ENCODE assay signal across 17 cellular contexts in the genomic region with DNA sequence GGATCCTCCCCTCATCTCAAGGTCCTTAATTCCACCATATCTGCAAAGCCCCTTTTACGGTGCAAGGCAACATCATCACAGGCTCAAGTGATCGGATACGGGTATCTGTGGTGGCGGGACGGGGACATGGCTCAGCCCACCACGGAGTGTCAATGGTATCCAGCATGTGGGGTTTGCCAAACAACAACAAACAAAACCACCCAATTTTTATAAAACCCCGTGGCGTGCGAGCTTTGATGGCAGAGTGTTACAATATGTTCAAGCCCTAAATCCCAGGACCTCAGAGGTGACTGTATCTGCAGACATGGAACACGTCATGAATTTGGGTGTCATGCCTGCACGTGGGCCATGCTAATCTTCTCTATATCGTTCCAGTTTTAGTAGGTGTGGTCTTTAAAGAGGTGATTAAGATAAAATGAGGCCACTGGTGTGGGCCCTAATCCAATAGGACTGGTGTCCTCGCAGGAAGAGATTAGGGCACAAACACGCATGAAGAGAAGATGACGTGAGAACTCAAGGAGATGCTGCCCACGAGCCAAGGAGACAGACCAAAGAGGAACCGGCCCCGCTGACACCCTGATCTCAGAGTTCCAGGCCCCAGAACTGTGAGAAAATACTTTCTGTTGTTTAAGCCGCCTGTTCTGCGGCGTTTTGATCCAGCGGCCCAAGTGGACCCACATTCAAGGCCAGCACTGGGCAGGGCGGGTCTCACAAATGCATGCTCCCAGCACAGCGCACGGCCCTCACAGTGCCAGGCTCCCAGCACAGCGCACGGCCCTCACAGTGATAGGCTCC. TPM values are rescaled to one million over a fixed set of nuclear protein-coding genes. Genes with fewer than 3 reads are reported as not detected.
DNase-seq lines count a peak whose midpoint lies in the region; ATAC-seq and TF ChIP-seq lines count a peak whose summit lies in the region.
"Had no signal": no experiment of that assay in that cellular context is flagged by ENCODE, and none has a peak within 500 bp of the region (broad histone marks: within the 10 kb centered on the region; RNA-seq: fewer than 3 reads in every experiment).

No MANE protein-coding gene starts in this region.

- WGBS in esophagus muscularis mucosa = 96% methylated on average over 27 of the region's 27 CpGs

- H3K9me3 Mint-ChIP-seq in CD4-positive, CD25-positive, alpha-beta regulatory T cell = peaks cover 0 to 1% (median 0%) of the 10 kb centered on the region in 7 donors
- no peaks in the 10 kb centered on the region for H3K9me3 Mint-ChIP-seq in CD8-positive, alpha-beta T cell
- no peaks in the 10 kb centered on the region for H3K9me3 Mint-ChIP-seq in activated CD4-positive, alpha-beta memory T cell treated with anti-CD3 and anti-CD28 coated beads, Interleukin-2, amount 10 ng/mL, durations not matched to agents 7 days and 5 days
- H3K9me3 Mint-ChIP-seq in endothelial cell (ENCODE audit: unreplicated experiment) = no peaks in the 10 kb centered on the region
- H3K9me3 Mint-ChIP-seq: type B pancreatic cell had no signal

- no peak overlapping the region for H3K27ac ChIP-seq in CD4-positive, CD25-positive, alpha-beta regulatory T cell (ENCODE audit: insufficient read depth, low read length, poor library complexity, severe bottlenecking)
- H3K27ac ChIP-seq in CD8-positive, alpha-beta T cell (ENCODE audit: low read depth, low read length) = peak overlapping the region; percentile 16
- H3K27ac ChIP-seq in esophagus muscularis mucosa (replicated peaks in 1 of 4) (no peak overlapping the region), SJCRH30 (no peak overlapping the region)
- H3K27ac ChIP-seq: heart right ventricle, KMS-11, PC-9, prostate gland, SJSA1 had no signal

- POLR2A ChIA-PET in CD8-positive, alpha-beta T cell (lab: Charles Lee) = interaction anchor here (1.8 to 2.2 kb wide), 2 partner anchors 11 to 38 kb away, joined by 11 to 18 read pairs; no protein-coding TSS in a partner anchor
- POLR2A ChIA-PET in activated CD4-positive, alpha-beta memory T cell treated with anti-CD3 and anti-CD28 coated beads, Interleukin-2, amount 10 ng/mL, durations not matched to agents 7 days and 5 days (lab: Charles Lee) = interaction anchor here (1.1 to 2.4 kb wide), 3 partner anchors 51 to 74 kb away, joined by 3 to 15 read pairs (median 7); a partner anchor contains a TSS

- no peaks in the 10 kb centered on the region for H3K27me3 Mint-ChIP-seq in CD4-positive, CD25-positive, alpha-beta regulatory T cell
- no peaks in the 10 kb centered on the region for H3K27me3 Mint-ChIP-seq in CD8-positive, alpha-beta T cell (ENCODE audit: low read depth)
- H3K27me3 Mint-ChIP-seq in activated CD4-positive, alpha-beta memory T cell treated with anti-CD3 and anti-CD28 coated beads, Interleukin-2, amount 10 ng/mL, durations not matched to agents 7 days and 5 days = no peaks in the 10 kb centered on the region
- peaks cover 20% of the 10 kb centered on the region for H3K27me3 Mint-ChIP-seq in endothelial cell (ENCODE audit: unreplicated experiment)
- H3K27me3 Mint-ChIP-seq: type B pancreatic cell had no signal

- peak overlapping the region in 2 of 4 donors; percentile 74 to 77 for H3K4me3 Mint-ChIP-seq in CD4-positive, CD25-positive, alpha-beta regulatory T cell
- H3K4me3 Mint-ChIP-seq in CD8-positive, alpha-beta T cell = peak overlapping the region; percentile 82
- H3K4me3 Mint-ChIP-seq in activated CD4-positive, alpha-beta memory T cell treated with anti-CD3 and anti-CD28 coated beads, Interleukin-2, amount 10 ng/mL, durations not matched to agents 7 days and 5 days = peak overlapping the region; percentile 47
- H3K4me3 Mint-ChIP-seq in endothelial cell (ENCODE audit: unreplicated experiment) = peak overlapping the region; percentile 63
- H3K4me3 Mint-ChIP-seq: type B pancreatic cell had no signal

- TF ChIP-seq CTCF in CD8-positive, alpha-beta T cell (IDR thresholded peaks at IDR 0.05) = no peak
- no peak for TF ChIP-seq CTCF in endothelial cell (IDR thresholded peaks at IDR 0.05; ENCODE audit: unreplicated experiment)
- no peak for TF ChIP-seq CTCF in esophagus muscularis mucosa (IDR thresholded peaks at IDR 0.05)

- no peaks in the 10 kb centered on the region for H3K27me3 ChIP-seq in CD4-positive, CD25-positive, alpha-beta regulatory T cell (ENCODE audit: control insufficient read depth, insufficient read depth, low read length)
- no peaks in the 10 kb centered on the region for H3K27me3 ChIP-seq in CD8-positive, alpha-beta T cell (ENCODE audit: insufficient read depth, low read length)
- H3K27me3 ChIP-seq in esophagus muscularis mucosa = no peaks in the 10 kb centered on the region
- no peaks in the 10 kb centered on the region for H3K27me3 ChIP-seq in SJCRH30
- H3K27me3 ChIP-seq: BE2C, heart right ventricle, SJSA1 had no signal

- no peak for TF ChIP-seq POLR2A in esophagus muscularis mucosa (IDR thresholded peaks at IDR 0.05; ENCODE audit: low read depth)

- H3K27ac Mint-ChIP-seq in CD4-positive, CD25-positive, alpha-beta regulatory T cell = peak overlapping the region; percentile 5 to 92 (median 17)
- H3K27ac Mint-ChIP-seq in CD8-positive, alpha-beta T cell = peak overlapping the region; percentile 93
- peak overlapping the region; percentile 98 for H3K27ac Mint-ChIP-seq in activated CD4-positive, alpha-beta memory T cell treated with anti-CD3 and anti-CD28 coated beads, Interleukin-2, amount 10 ng/mL, durations not matched to agents 7 days and 5 days
- H3K27ac Mint-ChIP-seq in endothelial cell (ENCODE audit: unreplicated experiment) = no peak overlapping the region
- H3K27ac Mint-ChIP-seq: type B pancreatic cell had no signal

- peaks cover 13% of the 10 kb centered on the region for H3K4me1 ChIP-seq in CD4-positive, CD25-positive, alpha-beta regulatory T cell (ENCODE audit: control insufficient read depth, insufficient read depth, low read length, poor library complexity, severe bottlenecking)
- H3K4me1 ChIP-seq in CD8-positive, alpha-beta T cell (ENCODE audit: insufficient read depth, low read length) = peaks cover 42% of the 10 kb centered on the region
- peaks cover 0 to 21% (median 15%) of the 10 kb centered on the region in 4 donors for H3K4me1 ChIP-seq in esophagus muscularis mucosa
- H3K4me1 ChIP-seq in SJCRH30 = peaks cover 3% of the 10 kb centered on the region; the same call in 1 of the 2 replicates
- H3K4me1 ChIP-seq: BE2C, prostate gland had no signal

- no peak overlapping the region for H3K4me3 ChIP-seq in CD4-positive, CD25-positive, alpha-beta regulatory T cell (ENCODE audit: low read depth, low read length)
- peak overlapping the region; percentile 17 for H3K4me3 ChIP-seq in CD8-positive, alpha-beta T cell (ENCODE audit: low read depth, low read length)
- H3K4me3 ChIP-seq in esophagus muscularis mucosa = no peak overlapping the region
- no peak overlapping the region for H3K4me3 ChIP-seq in SJCRH30
- H3K4me3 ChIP-seq: heart right ventricle, PC-9, prostate gland, SJSA1, skin epidermis had no signal

- DNase-seq in CD4-positive, CD25-positive, alpha-beta regulatory T cell = no peak
- peak in 1 of 7 experiments; percentile 39 for DNase-seq in CD8-positive, alpha-beta T cell
- no peak for DNase-seq in activated CD4-positive, alpha-beta memory T cell treated with anti-CD3 and anti-CD28 coated beads, Interleukin-2, amount 10 ng/mL, durations not matched to agents 7 days and 5 days
- DNase-seq in endothelial cell (ENCODE audit: low spot score) = no peak
- no peak for DNase-seq in esophagus muscularis mucosa (ENCODE audit: extremely low spot score)
- no peak for DNase-seq in activated gamma-delta T cell treated with Interleukin-2 at 50 U/mL for 16 hours
- no peak for DNase-seq in SJCRH30
- DNase-seq: BE2C, heart right ventricle, NCI-H1092, NCI-H526, PC-9 had no signal

- intact Hi-C loops in CD8-positive, alpha-beta T cell (cut with DNase I, micrococcal nuclease) = loop anchor here (5.0 kb wide), 1 partner anchor 37 kb away; no protein-coding TSS in a partner anchor
- intact Hi-C loops in esophagus muscularis mucosa (cut with DNase I) = no loop called here

- no peak for ATAC-seq in CD4-positive, CD25-positive, alpha-beta regulatory T cell (ENCODE audit: low read depth in 2 of 2)
- peak; percentile 48 for ATAC-seq in CD8-positive, alpha-beta T cell
- ATAC-seq: heart right ventricle had no signal

- peaks cover 16% of the 10 kb centered on the region for H3K36me3 Mint-ChIP-seq in CD4-positive, CD25-positive, alpha-beta regulatory T cell
- H3K36me3 Mint-ChIP-seq in CD8-positive, alpha-beta T cell = peaks cover 16% of the 10 kb centered on the region
- H3K36me3 Mint-ChIP-seq in activated CD4-positive, alpha-beta memory T cell treated with anti-CD3 and anti-CD28 coated beads, Interleukin-2, amount 10 ng/mL, durations not matched to agents 7 days and 5 days (ENCODE audit: low read depth) = peaks cover 48% of the 10 kb centered on the region
- peaks cover 43% of the 10 kb centered on the region for H3K36me3 Mint-ChIP-seq in endothelial cell (ENCODE audit: low read depth, unreplicated experiment)
- H3K36me3 Mint-ChIP-seq: type B pancreatic cell had no signal

- H3K4me1 Mint-ChIP-seq in CD4-positive, CD25-positive, alpha-beta regulatory T cell = peaks cover 5 to 37% (median 17%) of the 10 kb centered on the region in 4 donors
- H3K4me1 Mint-ChIP-seq in CD8-positive, alpha-beta T cell (ENCODE audit: low read depth) = peaks cover 45% of the 10 kb centered on the region
- H3K4me1 Mint-ChIP-seq in activated CD4-positive, alpha-beta memory T cell treated with anti-CD3 and anti-CD28 coated beads, Interleukin-2, amount 10 ng/mL, durations not matched to agents 7 days and 5 days = peaks cover 37% of the 10 kb centered on the region
- H3K4me1 Mint-ChIP-seq in endothelial cell (ENCODE audit: unreplicated experiment) = peaks cover 5% of the 10 kb centered on the region

- peaks cover 3% of the 10 kb centered on the region for H3K36me3 ChIP-seq in CD4-positive, CD25-positive, alpha-beta regulatory T cell (ENCODE audit: control insufficient read depth, insufficient read depth, low read length)
- peaks cover 7% of the 10 kb centered on the region for H3K36me3 ChIP-seq in CD8-positive, alpha-beta T cell (ENCODE audit: insufficient read depth, low read length)
- peaks cover 1 to 38% (median 37%) of the 10 kb centered on the region in 4 donors for H3K36me3 ChIP-seq in esophagus muscularis mucosa
- H3K36me3 ChIP-seq in SJCRH30 = no peaks in the 10 kb centered on the region
- H3K36me3 ChIP-seq: prostate gland had no signal

- CTCF ChIA-PET in CD8-positive, alpha-beta T cell (lab: Charles Lee) = interaction anchor here (1.7 to 1.8 kb wide), 2 partner anchors 13 to 69 kb away, joined by 6 to 10 read pairs; no protein-coding TSS in a partner anchor
- CTCF ChIA-PET in activated CD4-positive, alpha-beta memory T cell treated with anti-CD3 and anti-CD28 coated beads, Interleukin-2, amount 10 ng/mL, durations not matched to agents 7 days and 5 days (lab: Charles Lee) = interaction anchor here (0.7 kb wide), 1 partner anchor 15 kb away, joined by 5 read pairs; no protein-coding TSS in a partner anchor

- no peaks in the 10 kb centered on the region for H3K9me3 ChIP-seq in CD4-positive, CD25-positive, alpha-beta regulatory T cell (ENCODE audit: control insufficient read depth in 2 of 2, low read length in 2 of 2)
- no peaks in the 10 kb centered on the region for H3K9me3 ChIP-seq in CD8-positive, alpha-beta T cell (ENCODE audit: low read length)
- H3K9me3 ChIP-seq in esophagus muscularis mucosa (no peaks in the 10 kb centered on the region), SJCRH30 (replicated peaks) (no peaks in the 10 kb centered on the region)
- H3K9me3 ChIP-seq: BE2C, heart right ventricle, prostate gland had no signal

- no peak for TF ChIP-seq EP300 in esophagus muscularis mucosa (IDR thresholded peaks at IDR 0.05)

RNA-seq across cellular contexts. Expression of a gene that starts 6.6 kb away (rescaled TPM):
- 46.4 TPM for total RNA-seq in CD4-positive, CD25-positive, alpha-beta regulatory T cell
- polyA plus RNA-seq in CD4-positive, CD25-positive, alpha-beta regulatory T cell = 1 to 10 TPM; 2.0 to 7.8 (median 3.6) TPM
- total RNA-seq in CD8-positive, alpha-beta T cell = 10 to 100 TPM; 31.7 to 33.8 TPM
- 10 to 100 TPM; 46.2 to 46.5 TPM for total RNA-seq in activated CD4-positive, alpha-beta memory T cell treated with anti-CD3 and anti-CD28 coated beads, Interleukin-2, amount 10 ng/mL, durations not matched to agents 7 days and 5 days
- total RNA-seq in endothelial cell (ENCODE audit: unreplicated experiment) (44.3 TPM), esophagus muscularis mucosa (100 to 1,000 TPM in 2 of 4 donors, 10 to 100 TPM in 2; 72.3 to 123 (median 93.4) TPM)
- 36.0 and 40.3 TPM in 2 replicates for total RNA-seq in SJCRH30 (2014; rRNA removed; shearing (Covaris generic))

RNA-seq across cellular contexts. Expression of a gene that starts 52.1 kb away (rescaled TPM):
- total RNA-seq in CD4-positive, CD25-positive, alpha-beta regulatory T cell = 118 TPM
- polyA plus RNA-seq in CD4-positive, CD25-positive, alpha-beta regulatory T cell = 10 to 100 TPM; 24.3 to 43.3 (median 37.4) TPM
- 10 to 100 TPM; 70.6 to 81.1 TPM for total RNA-seq in CD8-positive, alpha-beta T cell
- 10 to 100 TPM; 78.7 to 78.8 TPM for total RNA-seq in activated CD4-positive, alpha-beta memory T cell treated with anti-CD3 and anti-CD28 coated beads, Interleukin-2, amount 10 ng/mL, durations not matched to agents 7 days and 5 days
- total RNA-seq in endothelial cell (ENCODE audit: unreplicated experiment) (74.1 TPM), esophagus muscularis mucosa (10 to 100 TPM; 35.7 to 41.7 (median 40.0) TPM)
- total RNA-seq in SJCRH30 (2014; rRNA removed; shearing (Covaris generic)) = 8.2 and 8.5 TPM in 2 replicates
